Comparison of ENCODE assay signal across 26 cellular contexts in genomic region chr10:106551501-106551900, GRCh38.
"Had no signal": no experiment of that assay in that cellular context is flagged by ENCODE, and none has a peak within 500 bp of the region (broad histone marks: within the 10 kb centered on the region; RNA-seq: fewer than 3 reads in every experiment).

No MANE protein-coding gene starts in this region.

- H3K4me3 Mint-ChIP-seq: activated CD4-positive, alpha-beta memory T cell treated with anti-CD3 and anti-CD28 coated beads for 36 hours; activated naive CD4-positive, alpha-beta T cell treated with anti-CD3 and anti-CD28 coated beads, Interleukin-2, amount 10 ng/mL, durations not matched to agents 7 days and 5 days; activated naive CD8-positive, alpha-beta T cell; activated naive CD8-positive, alpha-beta T cell treated with anti-CD3 and anti-CD28 coated beads, Interleukin-2, amount 50 U/mL, for 24 hours; brain; T-helper 1 cell treated with Interleukin-12 subunit alpha and Interleukin-12 subunit beta and Interleukin-4 antibody, amounts not matched to agents 30 μg/mL and 1 μg/mL, for 36 hours; T-helper 2 cell treated with Interferon-gamma antibody and Interleukin-4, amounts not matched to agents 5 μg/mL and 100 μg/mL, for 36 hours had no signal

- DNase-seq: activated CD4-positive, alpha-beta memory T cell treated with anti-CD3 and anti-CD28 coated beads for 36 hours; activated CD4-positive, alpha-beta T cell treated with anti-CD3 and anti-CD28 coated beads, Interleukin-2, amount 50 U/mL, for 1 hour; activated CD8-positive, alpha-beta memory T cell treated with anti-CD3 and anti-CD28 coated beads, Interleukin-2, amount 50 U/mL, for 48 hours; activated effector memory CD4-positive, alpha-beta T cell treated with Interleukin-2 at 50 U/mL for 16 hours; activated naive CD4-positive, alpha-beta T cell treated with anti-CD3 and anti-CD28 coated beads, Interleukin-2, amount 10 ng/mL, durations not matched to agents 7 days and 5 days; activated naive CD8-positive, alpha-beta T cell treated with anti-CD3 and anti-CD28 coated beads, Interleukin-2, amount 50 U/mL, for 24 hours; activated T-cell treated with anti-CD3 and anti-CD28 coated beads, Interleukin-2, amount 50 U/mL, for 48 hours; anterior cingulate cortex; caudate nucleus; cerebellar nuclear complex; Karpas-422; NCI-H1105; NCI-H1417 treated with DMSO at 0.1 percent for 48 hours; NCI-H187 treated with DMSO at 0.1 percent for 48 hours; NCI-H2081; NCI-H226; NCI-H446 treated with DMSO at 0.1 percent for 48 hours; NCI-H524; NCI-H748 treated with DMSO at 0.1 percent for 48 hours; NK-92 treated with Interleukin-12 subunit alpha and Interleukin-12 subunit beta, amount 100 ng/mL, for 24 hours; PC-9; Right ventricle myocardium superior had no signal

- H3K4me2 ChIP-seq: PC-9 had no signal

- ATAC-seq: activated naive CD8-positive, alpha-beta T cell treated with anti-CD3 and anti-CD28 coated beads, Interleukin-2, amount 50 U/mL, for 24 hours had no signal

- H3K4me3 ChIP-seq: PC-9 had no signal

- H3K36me3 Mint-ChIP-seq: activated CD4-positive, alpha-beta memory T cell treated with anti-CD3 and anti-CD28 coated beads for 36 hours; activated naive CD4-positive, alpha-beta T cell treated with anti-CD3 and anti-CD28 coated beads, Interleukin-2, amount 10 ng/mL, durations not matched to agents 7 days and 5 days; activated naive CD8-positive, alpha-beta T cell; brain had no signal

- H3K4me1 Mint-ChIP-seq: activated naive CD4-positive, alpha-beta T cell treated with anti-CD3 and anti-CD28 coated beads, Interleukin-2, amount 10 ng/mL, durations not matched to agents 7 days and 5 days; activated naive CD8-positive, alpha-beta T cell treated with anti-CD3 and anti-CD28 coated beads, Interleukin-2, amount 50 U/mL, for 24 hours had no signal

- H3K27ac ChIP-seq: PC-9 had no signal

- H3K27me3 Mint-ChIP-seq: activated CD4-positive, alpha-beta memory T cell treated with anti-CD3 and anti-CD28 coated beads for 36 hours; activated naive CD4-positive, alpha-beta T cell treated with anti-CD3 and anti-CD28 coated beads, Interleukin-2, amount 10 ng/mL, durations not matched to agents 7 days and 5 days; activated naive CD8-positive, alpha-beta T cell treated with anti-CD3 and anti-CD28 coated beads, Interleukin-2, amount 50 U/mL, for 24 hours had no signal

- H3K27ac Mint-ChIP-seq: activated CD4-positive, alpha-beta memory T cell treated with anti-CD3 and anti-CD28 coated beads for 36 hours; activated naive CD4-positive, alpha-beta T cell treated with anti-CD3 and anti-CD28 coated beads, Interleukin-2, amount 10 ng/mL, durations not matched to agents 7 days and 5 days; activated naive CD8-positive, alpha-beta T cell; activated naive CD8-positive, alpha-beta T cell treated with anti-CD3 and anti-CD28 coated beads, Interleukin-2, amount 50 U/mL, for 24 hours; brain; T-helper 1 cell treated with Interleukin-12 subunit alpha and Interleukin-12 subunit beta and Interleukin-4 antibody, amounts not matched to agents 30 μg/mL and 1 μg/mL, for 36 hours; T-helper 2 cell treated with Interferon-gamma antibody and Interleukin-4, amounts not matched to agents 5 μg/mL and 100 μg/mL, for 36 hours had no signal

- H3K9me3 Mint-ChIP-seq: activated naive CD8-positive, alpha-beta T cell treated with anti-CD3 and anti-CD28 coated beads, Interleukin-2, amount 50 U/mL, for 24 hours; brain; T-helper 1 cell treated with Interleukin-12 subunit alpha and Interleukin-12 subunit beta and Interleukin-4 antibody, amounts not matched to agents 30 μg/mL and 1 μg/mL, for 36 hours; T-helper 2 cell treated with Interferon-gamma antibody and Interleukin-4, amounts not matched to agents 5 μg/mL and 100 μg/mL, for 36 hours had no signal
